Comparison of ENCODE assay signal across 11 cellular contexts in genomic region chr2:28269019-28269784, GRCh38.
DNase-seq lines count a peak whose midpoint lies in the region; ATAC-seq and TF ChIP-seq lines count a peak whose summit lies in the region.
"Had no signal": no experiment of that assay in that cellular context is flagged by ENCODE, and none has a peak within 500 bp of the region (broad histone marks: within the 10 kb centered on the region; RNA-seq: fewer than 3 reads in every experiment).

No MANE protein-coding gene starts in this region.

- ATAC-seq in GM19324 (IDR thresholded peaks at IDR 0.05; ENCODE audit: low FRiP score, unreplicated experiment) (no peak), GM19328 (IDR thresholded peaks at IDR 0.05; ENCODE audit: unreplicated experiment) (no peak)

- no peak overlapping the region for H3K27ac ChIP-seq in RWPE1
- H3K27ac ChIP-seq in tibial nerve: peak overlapping the region in 2 of 4 donors; percentile 13 to 31
- H3K27ac ChIP-seq: SK-N-MC had no signal

- POLR2A ChIA-PET in RWPE1 (lab: Yijun Ruan, JAX; ENCODE audit: low non-redundant PET): interaction anchor here (0.7 kb wide), 1 partner anchor 589 kb away, joined by 3 read pairs; no protein-coding TSS in a partner anchor

- no peaks in the 10 kb centered on the region for H3K9me3 ChIP-seq in tibial nerve

- TF ChIP-seq EP300 in tibial nerve (IDR thresholded peaks at IDR 0.05): no peak

- peaks cover 0 to 30% (median 2%) of the 10 kb centered on the region in 4 donors for H3K4me1 ChIP-seq in tibial nerve

- H3K27me3 ChIP-seq in tibial nerve: no peaks in the 10 kb centered on the region

- no peaks in the 10 kb centered on the region for H3K36me3 ChIP-seq in tibial nerve

- CTCF ChIA-PET in RWPE1 (lab: Yijun Ruan, JAX): interaction anchor here (0.9 kb wide), 1 partner anchor 19 kb away, joined by 3 read pairs; no protein-coding TSS in a partner anchor

- TF ChIP-seq POLR2A in tibial nerve (IDR thresholded peaks at IDR 0.05): no peak

- 67 to 68% methylated on average over 4 of the region's 4 CpGs for WGBS in tibial nerve, 2 donors

- DNase-seq in H4 (ENCODE audit: low spot score) (peak; percentile 76), RWPE1 (ENCODE audit: low spot score) (peak; percentile 70), fibroblast of villous mesenchyme (ENCODE audit: low read depth) (peak; percentile 95), renal cortical epithelial cell (ENCODE audit: low read depth) (peak; percentile 77), GM19238 (ENCODE audit: insufficient read length, low spot score) (no peak), tibial nerve (ENCODE audit: low spot score in 2 of 2) (no peak)
- DNase-seq: activated naive CD4-positive, alpha-beta T cell treated with anti-CD3 and anti-CD28 coated beads for 36 hours had no signal

- TF ChIP-seq CTCF in RWPE1 (conservative IDR thresholded peaks at IDR 0.05; ENCODE audit: low read depth) (no peak), fibroblast of villous mesenchyme (IDR thresholded peaks at IDR 0.05; ENCODE audit: insufficient read depth, low read depth, low read length) (no peak), tibial nerve (IDR thresholded peaks at IDR 0.05) (no peak)

- peak overlapping the region; percentile 10 for H3K4me3 ChIP-seq in fibroblast of villous mesenchyme (ENCODE audit: low read depth, low read length)
- H3K4me3 ChIP-seq in tibial nerve: no peak overlapping the region
- H3K4me3 ChIP-seq: SK-N-MC, skin epidermis had no signal

Comparison
In these comparisons a context has a peak if more than half of its experiments do, and no peak if none do; other contexts are left out.
1. DNase-seq: peak in H4 (single experiment), RWPE1 (single experiment), fibroblast of villous mesenchyme (single experiment) and renal cortical epithelial cell (single experiment); none in GM19238 (single experiment) and tibial nerve (0 of 2).